ENCODE assay signal across 2 cellular contexts in the genomic region with DNA sequence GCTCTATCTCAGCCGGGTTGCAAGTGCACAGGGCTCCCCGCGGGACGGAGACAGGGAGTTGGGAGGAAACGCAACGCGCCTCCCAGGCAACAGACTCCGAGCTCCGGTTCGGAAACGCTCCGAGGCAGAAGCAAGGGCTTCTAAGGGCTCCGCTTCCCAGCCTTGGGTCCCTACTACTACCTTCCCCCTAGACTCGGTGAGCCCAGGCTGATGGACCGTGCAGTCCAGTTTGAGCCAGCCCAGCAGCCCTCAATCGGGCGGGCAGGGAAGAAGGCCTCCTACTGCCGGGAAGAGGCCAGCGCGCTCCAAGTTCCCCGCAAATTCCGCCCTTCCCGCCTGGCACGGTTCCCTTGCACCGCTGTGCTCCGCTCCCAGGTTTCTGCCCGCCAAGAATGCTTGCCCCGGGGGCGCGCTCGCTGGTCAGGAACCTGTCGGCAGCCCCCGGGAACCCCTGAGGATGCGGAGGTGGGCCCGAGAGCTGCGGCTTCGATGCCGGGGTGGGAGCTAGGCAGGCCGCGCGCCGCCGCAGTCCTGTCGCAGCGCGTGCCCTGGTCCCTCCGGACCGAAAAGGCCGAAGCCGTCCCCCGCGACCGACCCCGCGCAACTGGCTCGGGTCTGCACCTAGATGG.
TF ChIP-seq lines count a peak whose summit lies in the region.

No MANE protein-coding gene starts in this region.

TF ChIP-seq in IMR-90, 13 proteins besides CTCF, POLR2A, EP300 and RAD21:
- TF ChIP-seq ELK1 (IDR thresholded peaks at IDR 0.05; ENCODE audit: borderline replicate concordance, low read depth, low read length) (no peak), CHD1 (IDR thresholded peaks at IDR 0.05; ENCODE audit: low read depth, low read length) (no peak), MAZ (IDR thresholded peaks at IDR 0.05; ENCODE audit: borderline replicate concordance, low read depth, low read length) (no peak), CEBPB (IDR thresholded peaks at IDR 0.05; ENCODE audit: low read depth, low read length) (no peak), RCOR1 (IDR thresholded peaks at IDR 0.05; ENCODE audit: insufficient replicate concordance, low read length) (no peak), MAFK (IDR thresholded peaks at IDR 0.05; ENCODE audit: low read depth, low read length) (no peak), SMC3 (IDR thresholded peaks at IDR 0.05; ENCODE audit: low read depth, low read length) (no peak)
TF ChIP-seq in IMR-90: peak in this region for 0.

TF ChIP-seq in H1, 55 proteins besides CTCF, POLR2A, EP300 and RAD21:
- TF ChIP-seq SAP30 (IDR thresholded peaks at IDR 0.05; ENCODE audit: insufficient read depth, insufficient replicate concordance, low read length) (no peak), CREB1 (IDR thresholded peaks at IDR 0.05) (no peak), ZNF274 (IDR thresholded peaks at IDR 0.05; ENCODE audit: borderline replicate concordance, extremely low read depth, low read length) (no peak), RFX5 (IDR thresholded peaks at IDR 0.05; ENCODE audit: borderline replicate concordance, low read depth, low read length) (no peak), NRF1 (IDR thresholded peaks at IDR 0.05; ENCODE audit: low read depth, low read length) (no peak), SP4 (IDR thresholded peaks at IDR 0.05; ENCODE audit: low read length) (no peak), TAF7 (optimal IDR thresholded peaks at IDR 0.05; ENCODE audit: borderline replicate concordance, low read depth, low read length) (no peak), RBBP5 (IDR thresholded peaks at IDR 0.05; ENCODE audit: borderline replicate concordance, low read depth, low read length) (no peak), GTF2F1 (IDR thresholded peaks at IDR 0.05; ENCODE audit: borderline replicate concordance, low read depth, low read length) (no peak), CBX8 (IDR thresholded peaks at IDR 0.05; ENCODE audit: borderline replicate concordance, low read depth, low read length) (no peak), POU5F1 (IDR thresholded peaks at IDR 0.05; ENCODE audit: low read depth, low read length) (no peak), CBX5 (IDR thresholded peaks at IDR 0.05; ENCODE audit: low read depth, low read length) (no peak), CHD1 (IDR thresholded peaks at IDR 0.05; ENCODE audit: low read depth, low read length) (no peak), POLR2AphosphoS5 (IDR thresholded peaks at IDR 0.05; ENCODE audit: low read depth, low read length) (no peak; the same call in 1 of the 2 replicates), SIRT6 (IDR thresholded peaks at IDR 0.05; ENCODE audit: low read length) (no peak), CTBP2 (IDR thresholded peaks at IDR 0.05; ENCODE audit: borderline replicate concordance, insufficient read depth, insufficient read length, low read length) (no peak), TEAD4 (IDR thresholded peaks at IDR 0.05; ENCODE audit: low read depth, low read length) (0 out of 2 replicates have a peak, but pooled peaks have one; percentile 34), TAF1 (IDR thresholded peaks at IDR 0.05; ENCODE audit: low read depth, low read length) (peak; percentile 60; the same call in 1 of the 2 replicates), SIX5 (IDR thresholded peaks at IDR 0.05; ENCODE audit: low read depth, low read length) (no peak), KDM5A (IDR thresholded peaks at IDR 0.05; ENCODE audit: low read length) (no peak), RNF2 (IDR thresholded peaks at IDR 0.05; ENCODE audit: borderline replicate concordance, low read depth, low read length, missing control alignments, poor library complexity, severe bottlenecking) (no peak), PHF8 (conservative IDR thresholded peaks at IDR 0.05; ENCODE audit: low read depth, low read length) (no peak; the same call in 1 of the 2 replicates), NANOG (IDR thresholded peaks at IDR 0.05; ENCODE audit: insufficient read depth, low read depth, low read length, poor library complexity, severe bottlenecking) (no peak), ASH2L (IDR thresholded peaks at IDR 0.05; ENCODE audit: low read length) (peak; percentile 91), JUN (IDR thresholded peaks at IDR 0.05; ENCODE audit: low read depth, low read length) (no peak), YY1 (IDR thresholded peaks at IDR 0.05; ENCODE audit: low read depth, low read length) (0 out of 2 replicates have a peak, but pooled peaks have one; percentile 5), KDM4A (IDR thresholded peaks at IDR 0.05; ENCODE audit: low read depth, low read length, severe bottlenecking) (peak; percentile 29), GABPA (IDR thresholded peaks at IDR 0.05; ENCODE audit: borderline replicate concordance, insufficient read depth, low read length) (no peak), SUZ12 (IDR thresholded peaks at IDR 0.05; ENCODE audit: low read length) (no peak; the same call in 1 of the 2 replicates), TBP (IDR thresholded peaks at IDR 0.05; ENCODE audit: low read depth, low read length) (peak; percentile 22; the same call in 1 of the 2 replicates), TCF12 (IDR thresholded peaks at IDR 0.05; ENCODE audit: low read depth, low read length) (no peak), EZH2 (IDR thresholded peaks at IDR 0.05; ENCODE audit: low read depth, low read length, severe bottlenecking) (peak; percentile 68)
- TF ChIP-seq, protein P1, sequence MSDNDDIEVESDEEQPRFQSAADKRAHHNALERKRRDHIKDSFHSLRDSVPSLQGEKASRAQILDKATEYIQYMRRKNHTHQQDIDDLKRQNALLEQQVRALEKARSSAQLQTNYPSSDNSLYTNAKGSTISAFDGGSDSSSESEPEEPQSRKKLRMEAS (IDR thresholded peaks at IDR 0.05), result peak; percentile 82
- TF ChIP-seq, protein P2, sequence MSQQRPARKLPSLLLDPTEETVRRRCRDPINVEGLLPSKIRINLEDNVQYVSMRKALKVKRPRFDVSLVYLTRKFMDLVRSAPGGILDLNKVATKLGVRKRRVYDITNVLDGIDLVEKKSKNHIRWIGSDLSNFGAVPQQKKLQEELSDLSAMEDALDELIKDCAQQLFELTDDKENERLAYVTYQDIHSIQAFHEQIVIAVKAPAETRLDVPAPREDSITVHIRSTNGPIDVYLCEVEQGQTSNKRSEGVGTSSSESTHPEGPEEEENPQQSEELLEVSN (IDR thresholded peaks at IDR 0.05), result peak; percentile 95
